In the genomic region with DNA sequence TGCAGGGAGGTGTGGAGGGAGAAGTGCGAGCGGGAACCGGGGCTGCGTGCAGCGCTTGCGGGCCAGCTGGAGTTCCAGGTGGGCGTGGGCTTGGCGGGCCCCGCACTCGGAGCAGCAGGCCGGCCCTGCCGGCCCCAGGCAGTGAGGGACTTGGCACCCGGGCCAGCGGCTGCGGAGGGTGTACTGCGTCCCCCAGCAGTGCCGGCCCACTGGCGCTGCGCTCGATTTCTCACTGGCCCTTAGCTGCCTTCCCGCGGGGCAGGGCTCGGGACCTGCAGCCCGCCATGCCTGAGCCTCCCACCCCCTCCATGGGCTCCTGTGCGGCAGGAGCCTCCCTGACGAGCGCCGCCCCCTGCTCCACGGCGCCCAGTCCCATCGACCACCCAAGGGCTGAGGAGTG, we compare ENCODE assay signal across 2 cellular contexts.
A peak's percentile ranks its signal among the peaks of the same experiment; 100 is the strongest.
DNase-seq lines count a peak whose midpoint lies in the region.

No MANE protein-coding gene starts in this region.

- DNase-seq in DMS53 (lab: John Stamatoyannopoulos, UW), result peak; percentile 28
- peak; percentile 10 for DNase-seq in activated gamma-delta T cell (lab: John Stamatoyannopoulos, UW)
